In genomic region chr5:41903382-41903891, GRCh38 we compare ENCODE assay signal across 8 cellular contexts. TPM values are rescaled to one million over a fixed set of nuclear protein-coding genes. Genes with fewer than 3 reads are reported as not detected.
DNase-seq lines count a peak whose midpoint lies in the region; ATAC-seq and TF ChIP-seq lines count a peak whose summit lies in the region.

No MANE protein-coding gene starts in this region.

- H3K4me1 ChIP-seq in lower lobe of right lung (peaks cover 13% of the 10 kb centered on the region), upper lobe of right lung (peaks cover 14% of the 10 kb centered on the region)

- peak overlapping the region; percentile 96 for H3K4me3 Mint-ChIP-seq in activated naive CD4-positive, alpha-beta T cell treated with anti-CD3 and anti-CD28 coated beads, Interleukin-2, amount 10 ng/mL, durations not matched to agents 7 days and 5 days

- DNase-seq in activated naive CD4-positive, alpha-beta T cell treated with anti-CD3 and anti-CD28 coated beads, Interleukin-2, amount 10 ng/mL, durations not matched to agents 7 days and 5 days, result no peak
- no peak for DNase-seq in activated naive CD4-positive, alpha-beta T cell treated with anti-CD3 and anti-CD28 coated beads, Interleukin-2, amount 50 U/mL, for 16 hours
- DNase-seq in lower lobe of right lung (no peak), upper lobe of right lung (no peak), inferior parietal cortex (ENCODE audit: extremely low spot score) (no peak), GM10266 (ENCODE audit: extremely low spot score) (no peak), NCI-H524 (lab: John Stamatoyannopoulos, UW) (no peak)

- ATAC-seq in lower lobe of right lung (no peak), upper lobe of right lung (no peak)

- H3K9me3 Mint-ChIP-seq in activated naive CD4-positive, alpha-beta T cell treated with anti-CD3 and anti-CD28 coated beads, Interleukin-2, amount 10 ng/mL, durations not matched to agents 7 days and 5 days, result no peaks in the 10 kb centered on the region

- CTCF ChIA-PET in activated naive CD4-positive, alpha-beta T cell treated with anti-CD3 and anti-CD28 coated beads, Interleukin-2, amount 10 ng/mL, durations not matched to agents 7 days and 5 days (lab: Charles Lee), result interaction anchor here (1.0 kb wide), 1 partner anchor 9 kb away, joined by 3 read pairs; no protein-coding TSS in a partner anchor

- H3K27me3 ChIP-seq in lower lobe of right lung (ENCODE audit: low read depth) (no peaks in the 10 kb centered on the region), upper lobe of right lung (no peaks in the 10 kb centered on the region)

- peak overlapping the region; percentile 97 for H3K27ac Mint-ChIP-seq in activated naive CD4-positive, alpha-beta T cell treated with anti-CD3 and anti-CD28 coated beads, Interleukin-2, amount 10 ng/mL, durations not matched to agents 7 days and 5 days

- peaks cover 41% of the 10 kb centered on the region for H3K4me1 Mint-ChIP-seq in activated naive CD4-positive, alpha-beta T cell treated with anti-CD3 and anti-CD28 coated beads, Interleukin-2, amount 10 ng/mL, durations not matched to agents 7 days and 5 days

- H3K9me3 ChIP-seq in lower lobe of right lung, result no peaks in the 10 kb centered on the region
- H3K9me3 ChIP-seq in upper lobe of right lung, result no peaks in the 10 kb centered on the region

- TF ChIP-seq CTCF in lower lobe of right lung (IDR thresholded peaks at IDR 0.05) (no peak), upper lobe of right lung (IDR thresholded peaks at IDR 0.05) (no peak), GM10266 (IDR thresholded peaks at IDR 0.05; ENCODE audit: control insufficient read depth, insufficient read depth, low read depth, missing control alignments) (no peak)

- H3K36me3 ChIP-seq in lower lobe of right lung (peaks cover 18% of the 10 kb centered on the region), upper lobe of right lung (peaks cover 23% of the 10 kb centered on the region)

- peaks cover 16% of the 10 kb centered on the region for H3K27me3 Mint-ChIP-seq in activated naive CD4-positive, alpha-beta T cell treated with anti-CD3 and anti-CD28 coated beads, Interleukin-2, amount 10 ng/mL, durations not matched to agents 7 days and 5 days

- intact Hi-C loops in lower lobe of right lung (cut with DNase I), result no loop called here
- intact Hi-C loops in upper lobe of right lung (cut with DNase I), result no loop called here

- peaks cover 16% of the 10 kb centered on the region for H3K36me3 Mint-ChIP-seq in activated naive CD4-positive, alpha-beta T cell treated with anti-CD3 and anti-CD28 coated beads, Interleukin-2, amount 10 ng/mL, durations not matched to agents 7 days and 5 days

- H3K4me3 ChIP-seq in lower lobe of right lung (peak overlapping the region; percentile 80), upper lobe of right lung (peak overlapping the region; percentile 60)

- H3K27ac ChIP-seq in angular gyrus (ENCODE audit: low read depth, low read length) (peak overlapping the region; percentile 89), lower lobe of right lung (peak overlapping the region; percentile 88), upper lobe of right lung (peak overlapping the region; percentile 86)

RNA-seq across cellular contexts. Expression of gene RIMOC1, which starts 0.7 kb away (rescaled TPM):
- total RNA-seq in lower lobe of right lung (25.1 TPM), upper lobe of right lung (28.2 TPM)

RNA-seq across cellular contexts. Expression of gene FBXO4, which starts 21.6 kb away (rescaled TPM):
- total RNA-seq in lower lobe of right lung (8.5 TPM), upper lobe of right lung (11.1 TPM)

RNA-seq across cellular contexts. Expression of gene OXCT1, which starts 33.2 kb away (rescaled TPM):
- total RNA-seq in lower lobe of right lung (10.2 TPM), upper lobe of right lung (16.2 TPM)
